In the genomic region with DNA sequence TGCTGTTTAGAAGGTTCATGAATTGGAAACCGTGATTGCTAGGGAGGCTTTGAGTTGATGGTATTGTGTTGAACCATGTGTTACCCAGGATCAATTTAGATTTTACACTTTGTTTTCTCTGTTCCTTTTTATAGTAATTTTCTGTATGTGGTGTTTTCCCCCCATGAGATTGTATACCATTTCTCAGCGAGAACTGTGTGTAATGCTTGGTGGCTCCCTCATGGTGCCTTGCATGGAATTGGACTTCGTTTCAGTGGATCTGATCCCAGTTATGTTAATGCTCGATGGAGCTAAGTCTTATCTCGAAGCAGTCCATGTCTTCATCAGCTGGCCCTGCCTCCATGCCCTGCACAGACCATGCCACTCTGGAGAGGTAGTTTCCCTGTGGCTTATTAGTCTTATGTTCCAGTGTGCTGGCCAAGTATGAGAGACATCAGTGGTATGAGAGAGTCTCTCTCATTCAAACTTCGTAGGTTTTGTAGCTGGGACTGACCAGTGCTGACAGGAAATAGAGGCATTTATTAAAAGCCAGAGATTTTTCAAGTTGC, we compare ENCODE assay signal across 9 cellular contexts. TPM values are rescaled to one million over a fixed set of nuclear protein-coding genes. Genes with fewer than 3 reads are reported as not detected.
DNase-seq lines count a peak whose midpoint lies in the region; ATAC-seq and TF ChIP-seq lines count a peak whose summit lies in the region.
"Had no signal": no experiment of that assay in that cellular context is flagged by ENCODE, and none has a peak within 500 bp of the region (broad histone marks: within the 10 kb centered on the region; RNA-seq: fewer than 3 reads in every experiment).

No MANE protein-coding gene starts in this region.

- no peak overlapping the region for H3K27ac ChIP-seq in CD8-positive, alpha-beta T cell (ENCODE audit: low read depth, low read length)
- no peak overlapping the region for H3K27ac ChIP-seq in PC-9

- CTCF ChIA-PET in CD8-positive, alpha-beta T cell (lab: Charles Lee): interaction anchor here (0.6 kb wide), 1 partner anchor 8 kb away, joined by 3 read pairs; no protein-coding TSS in a partner anchor
- CTCF ChIA-PET in PC-9 (lab: Charles Lee): no interaction called here

- H3K9me2 ChIP-seq in PC-9 (ENCODE audit: insufficient read depth): no peaks in the 10 kb centered on the region

- H3K4me3 Mint-ChIP-seq in CD8-positive, alpha-beta T cell: peak overlapping the region; percentile 3

- intact Hi-C loops in CD8-positive, alpha-beta T cell (cut with DNase I, micrococcal nuclease): no loop called here
- intact Hi-C loops in PC-9 (cut with micrococcal nuclease; ENCODE audit: unreplicated experiment): no loop called here

- TF ChIP-seq CTCF in CD8-positive, alpha-beta T cell (IDR thresholded peaks at IDR 0.05): no peak
- no peak for TF ChIP-seq CTCF in PC-9 (conservative IDR thresholded peaks at IDR 0.05)

- H3K79me2 ChIP-seq in PC-9 (ENCODE audit: low read depth): peaks cover 90% of the 10 kb centered on the region

- H3K36me3 ChIP-seq in CD8-positive, alpha-beta T cell (ENCODE audit: insufficient read depth, low read length): no peaks in the 10 kb centered on the region
- H3K36me3 ChIP-seq in PC-9 (ENCODE audit: low read depth): no peaks in the 10 kb centered on the region

- no peaks in the 10 kb centered on the region for H3K27me3 ChIP-seq in CD8-positive, alpha-beta T cell (ENCODE audit: insufficient read depth, low read length)
- no peaks in the 10 kb centered on the region for H3K27me3 ChIP-seq in PC-9 (ENCODE audit: insufficient read depth, low read depth)

- no peak overlapping the region for H3K4me3 ChIP-seq in CD8-positive, alpha-beta T cell (ENCODE audit: low read depth, low read length)
- no peak overlapping the region for H3K4me3 ChIP-seq in PC-9

- no peak overlapping the region for H3K27ac Mint-ChIP-seq in CD8-positive, alpha-beta T cell

- H3K4me1 Mint-ChIP-seq in CD8-positive, alpha-beta T cell (ENCODE audit: low read depth): peaks cover 41% of the 10 kb centered on the region

- no peaks in the 10 kb centered on the region for H3K9me3 Mint-ChIP-seq in CD8-positive, alpha-beta T cell

- peaks cover 46% of the 10 kb centered on the region for H3K4me1 ChIP-seq in CD8-positive, alpha-beta T cell (ENCODE audit: insufficient read depth, low read length)
- H3K4me1 ChIP-seq in PC-9 (replicated peaks; ENCODE audit: insufficient read depth): peaks cover 14% of the 10 kb centered on the region; the same call in 1 of the 2 replicates

- no TSS peak for BruUV-seq in PC-9 (replicated peaks; lab: Mats Ljungman, UMichigan)

- no peaks in the 10 kb centered on the region for H3K27me3 Mint-ChIP-seq in CD8-positive, alpha-beta T cell (ENCODE audit: low read depth)

- H3K36me3 Mint-ChIP-seq in CD8-positive, alpha-beta T cell: peaks cover 11% of the 10 kb centered on the region

- POLR2A ChIA-PET in CD8-positive, alpha-beta T cell (lab: Charles Lee): interaction anchor here (0.6 to 0.7 kb wide), 2 partner anchors 14 to 328 kb away, joined by 3 read pairs; no protein-coding TSS in a partner anchor
- POLR2A ChIA-PET in PC-9 (lab: Charles Lee; ENCODE audit: unreplicated experiment): interaction anchor here (0.7 kb wide), 1 partner anchor 48 kb away, joined by 5 read pairs; no protein-coding TSS in a partner anchor

- no peak for DNase-seq in CD8-positive, alpha-beta T cell
- DNase-seq in M059J (ENCODE audit: low read depth): peak; percentile 48
- peak; percentile 70 for DNase-seq in iris pigment epithelial cell (ENCODE audit: low read depth)
- no peak for DNase-seq in 8988T
- no peak for DNase-seq in pons (ENCODE audit: low spot score)
- DNase-seq in PC-9: no peak
- no peak for DNase-seq in activated CD4-positive, alpha-beta T cell treated with anti-CD3 and anti-CD28 coated beads for 1 hour
- DNase-seq: NCI-H1417 treated with DMSO at 0.1 percent for 48 hours had no signal

- H2AFZ ChIP-seq in PC-9: no peak overlapping the region

- H3K4me2 ChIP-seq in PC-9: no peak overlapping the region

- 0 out of 2 replicates have a peak, but pooled peaks cover 5% of the 10 kb centered on the region for H4K20me1 ChIP-seq in PC-9 (ENCODE audit: insufficient read depth)

- H3K9me3 ChIP-seq in CD8-positive, alpha-beta T cell (ENCODE audit: low read length): no peaks in the 10 kb centered on the region
- no peaks in the 10 kb centered on the region for H3K9me3 ChIP-seq in PC-9 (ENCODE audit: insufficient read depth, low read depth)

- no peak for ATAC-seq in CD8-positive, alpha-beta T cell
- ATAC-seq in GM19452 (IDR thresholded peaks at IDR 0.05; ENCODE audit: unreplicated experiment): peak; percentile 53

- peaks cover 8% of the 10 kb centered on the region for H3F3A ChIP-seq in PC-9 (ENCODE audit: insufficient read depth, low read depth)

RNA-seq across cellular contexts. Expression of gene PTPN1, which starts 18.7 kb away (rescaled TPM):
- 10 to 100 TPM; 96.0 to 97.5 TPM for total RNA-seq in CD8-positive, alpha-beta T cell
- 62.0 and 84.9 TPM in 2 replicates for total RNA-seq in M059J (2014; rRNA removed; shearing (Covaris generic))
- 46.3 and 59.8 TPM in 2 replicates for total RNA-seq in PC-9 (2021)

Comparison
In these comparisons a context has a peak if more than half of its experiments do, and no peak if none do; other contexts are left out.
1. DNase-seq: peak in M059J (single experiment) and iris pigment epithelial cell (single experiment); none in CD8-positive, alpha-beta T cell (0 of 7), 8988T (single experiment), pons (single experiment), PC-9 (0 of 2) and activated CD4-positive, alpha-beta T cell treated with anti-CD3 and anti-CD28 coated beads for 1 hour (single experiment).